In the genomic region with DNA sequence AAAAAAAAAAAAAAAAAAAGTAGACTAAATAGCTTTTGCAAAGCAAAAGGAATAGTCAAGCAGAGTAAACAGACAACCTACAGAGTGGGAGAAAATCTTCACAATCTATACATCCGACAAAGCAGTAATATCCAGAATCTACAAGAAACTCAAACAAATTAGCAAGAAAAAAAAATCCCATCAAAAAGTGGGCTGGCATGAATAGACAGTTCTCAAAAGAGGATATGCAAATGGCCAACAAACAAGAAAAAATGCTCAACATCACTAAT, we compare ENCODE assay signal across 8 cellular contexts. TPM values are rescaled to one million over a fixed set of nuclear protein-coding genes. Genes with fewer than 3 reads are reported as not detected.
DNase-seq lines count a peak whose midpoint lies in the region; ATAC-seq and TF ChIP-seq lines count a peak whose summit lies in the region.
"Not testable (repeated sequence)": the region's sequence is repeated elsewhere in the genome, so short reads cannot be mapped to it uniquely, and the experiment has no call there.

No MANE protein-coding gene starts in this region.

- not testable (repeated sequence) for H3K27me3 ChIP-seq in CD4-positive, alpha-beta memory T cell (ENCODE audit: insufficient read depth, low read length); Peyer's patch; mononuclear cell (ENCODE audit: insufficient read depth, low read length); transverse colon

- not testable (repeated sequence) for DNase-seq in CD4-positive, alpha-beta memory T cell; Peyer's patch; central memory CD8-positive, alpha-beta T cell (ENCODE audit: low spot score in 2 of 2); fibroblast of villous mesenchyme (ENCODE audit: low read depth); retinal pigment epithelial cell (ENCODE audit: low read depth); transverse colon

- intact Hi-C loops in CD4-positive, alpha-beta memory T cell (cut with micrococcal nuclease); transverse colon (cut with DNase I; ENCODE audit: low total_unique reads): not testable (repeated sequence)

- H3K4me1 Mint-ChIP-seq in CD4-positive, alpha-beta memory T cell = peaks cover 24 to 41% (median 26%) of the 10 kb centered on the region in 4 donors
- not testable (repeated sequence) for H3K4me1 Mint-ChIP-seq in activated T-helper 17 cell treated with anti-CD3 and anti-CD28 coated beads, Interleukin-2, amount 50 U/mL, for 72 hours
- peaks cover 39% of the 10 kb centered on the region for H3K4me1 Mint-ChIP-seq in central memory CD8-positive, alpha-beta T cell

- POLR2A ChIA-PET in CD4-positive, alpha-beta memory T cell (lab: Charles Lee; ENCODE audit: partially characterized antibody) = interaction anchor here (0.8 to 1.6 kb wide), 8 partner anchors 12 to 36 kb away, joined by 3 to 27 read pairs (median 4); no protein-coding TSS in a partner anchor

- not testable (repeated sequence) for TF ChIP-seq EP300 in transverse colon (IDR thresholded peaks at IDR 0.05; ENCODE audit: low read depth)

- peak overlapping the region; percentile 85 to 96 (median 89) for H3K27ac Mint-ChIP-seq in CD4-positive, alpha-beta memory T cell
- H3K27ac Mint-ChIP-seq in activated T-helper 17 cell treated with anti-CD3 and anti-CD28 coated beads, Interleukin-2, amount 50 U/mL, for 72 hours = peak overlapping the region; percentile 73
- peak overlapping the region; percentile 87 for H3K27ac Mint-ChIP-seq in central memory CD8-positive, alpha-beta T cell (ENCODE audit: low read depth)

- not testable (repeated sequence) for H3K36me3 Mint-ChIP-seq in CD4-positive, alpha-beta memory T cell; activated T-helper 17 cell treated with anti-CD3 and anti-CD28 coated beads, Interleukin-2, amount 50 U/mL, for 72 hours (ENCODE audit: low read depth); central memory CD8-positive, alpha-beta T cell (ENCODE audit: insufficient read depth)

- not testable (repeated sequence) for H3K9me3 Mint-ChIP-seq in CD4-positive, alpha-beta memory T cell; activated T-helper 17 cell treated with anti-CD3 and anti-CD28 coated beads, Interleukin-2, amount 50 U/mL, for 72 hours; central memory CD8-positive, alpha-beta T cell

- not testable (repeated sequence) for H3K27ac ChIP-seq in CD4-positive, alpha-beta memory T cell (ENCODE audit: low read depth, low read length)
- H3K27ac ChIP-seq in Peyer's patch (peak overlapping the region; percentile 92 to 99 (median 98)), transverse colon (peak overlapping the region; percentile 97 to 99 (median 98))

- not testable (repeated sequence) for H3K36me3 ChIP-seq in CD4-positive, alpha-beta memory T cell (ENCODE audit: insufficient read depth, low read length); Peyer's patch; transverse colon

- not testable (repeated sequence) for ATAC-seq in activated T-helper 17 cell treated with anti-CD3 and anti-CD28 coated beads, Interleukin-2, amount 50 U/mL, for 72 hours (replicated peaks); central memory CD8-positive, alpha-beta T cell (replicated peaks; ENCODE audit: extremely low read depth, poor library complexity, severe bottlenecking)

- not testable (repeated sequence) for TF ChIP-seq POLR2A in Peyer's patch (IDR thresholded peaks at IDR 0.05); transverse colon (IDR thresholded peaks at IDR 0.05)

- 5 to 19% methylated on average over 1 of the region's 1 CpG for WGBS in transverse colon (ENCODE audit: low coverage in 1 of 2), 2 donors

- H3K4me1 ChIP-seq in CD4-positive, alpha-beta memory T cell (ENCODE audit: insufficient read depth, low read length) = peaks cover 11% of the 10 kb centered on the region
- peaks cover 0 to 26% (median 0%) of the 10 kb centered on the region in 4 donors for H3K4me1 ChIP-seq in Peyer's patch
- peaks cover 39% of the 10 kb centered on the region for H3K4me1 ChIP-seq in mononuclear cell (ENCODE audit: insufficient read depth, low read length)
- peaks cover 0 to 30% (median 16%) of the 10 kb centered on the region in 4 donors for H3K4me1 ChIP-seq in transverse colon

- in situ Hi-C loops in transverse colon (cut with MboI; ENCODE audit: low pct_ligation_motif_present in 1 of 4, low pct_unique_long_range_greater_than_20kb in 1 of 4, low sequenced_read_pairs in 3 of 4) = not testable (repeated sequence)

- TF ChIP-seq CTCF in Peyer's patch (IDR thresholded peaks at IDR 0.05); fibroblast of villous mesenchyme (IDR thresholded peaks at IDR 0.05; ENCODE audit: insufficient read depth, low read depth, low read length); retinal pigment epithelial cell (conservative IDR thresholded peaks at IDR 0.05; ENCODE audit: low read depth, low read length); transverse colon (IDR thresholded peaks at IDR 0.05): not testable (repeated sequence)

- H3K4me3 Mint-ChIP-seq in CD4-positive, alpha-beta memory T cell = peak overlapping the region; percentile 87 to 93 (median 90)
- peak overlapping the region; percentile 77 for H3K4me3 Mint-ChIP-seq in activated T-helper 17 cell treated with anti-CD3 and anti-CD28 coated beads, Interleukin-2, amount 50 U/mL, for 72 hours
- H3K4me3 Mint-ChIP-seq in central memory CD8-positive, alpha-beta T cell = peak overlapping the region; percentile 87

- H3K9me3 ChIP-seq in CD4-positive, alpha-beta memory T cell (ENCODE audit: control insufficient read depth in 1 of 2, low read length in 2 of 2); Peyer's patch; mononuclear cell (ENCODE audit: low read depth, low read length); transverse colon: not testable (repeated sequence)

- not testable (repeated sequence) for H3K27me3 Mint-ChIP-seq in CD4-positive, alpha-beta memory T cell; activated T-helper 17 cell treated with anti-CD3 and anti-CD28 coated beads, Interleukin-2, amount 50 U/mL, for 72 hours; central memory CD8-positive, alpha-beta T cell

- H3K4me3 ChIP-seq in CD4-positive, alpha-beta memory T cell (ENCODE audit: low read length in 2 of 2) = not testable (repeated sequence)
- H3K4me3 ChIP-seq in Peyer's patch = peak overlapping the region; percentile 79 to 93 (median 88)
- H3K4me3 ChIP-seq in fibroblast of villous mesenchyme (ENCODE audit: low read depth, low read length) = peak overlapping the region; percentile 63
- H3K4me3 ChIP-seq in mononuclear cell (ENCODE audit: low read length) = peak overlapping the region; percentile 57
- peak overlapping the region; percentile 67 for H3K4me3 ChIP-seq in retinal pigment epithelial cell (ENCODE audit: low read length)
- peak overlapping the region in 3 of 4 donors; percentile 83 to 94 (median 92) for H3K4me3 ChIP-seq in transverse colon

- CTCF ChIA-PET in CD4-positive, alpha-beta memory T cell (lab: Charles Lee; ENCODE audit: partially characterized antibody) = not testable (repeated sequence)

RNA-seq across cellular contexts. Expression of a gene that starts 0.8 kb away (rescaled TPM):
- 10 to 100 TPM; 41.2 to 41.9 TPM for total RNA-seq in CD4-positive, alpha-beta memory T cell
- polyA plus RNA-seq in CD4-positive, alpha-beta memory T cell = 10 to 100 TPM; 47.1 to 58.0 TPM
- total RNA-seq in Peyer's patch (100 to 1,000 TPM; 170 to 462 (median 219) TPM), fibroblast of villous mesenchyme (96.3 and 122 TPM in 2 replicates), mononuclear cell (58.4 TPM), transverse colon (100 to 1,000 TPM; 134 to 276 (median 170) TPM)
- 10 to 100 TPM; 22.1 to 26.0 TPM for total RNA-seq in activated T-helper 17 cell treated with anti-CD3 and anti-CD28 coated beads, Interleukin-2, amount 50 U/mL, for 72 hours

RNA-seq across cellular contexts. Expression of a gene that starts 27.5 kb away (rescaled TPM):
- total RNA-seq in CD4-positive, alpha-beta memory T cell = 10 to 100 TPM; 34.2 to 36.6 TPM
- 10 to 100 TPM; 49.1 to 53.1 TPM for polyA plus RNA-seq in CD4-positive, alpha-beta memory T cell
- total RNA-seq in Peyer's patch (10 to 100 TPM; 22.1 to 60.8 (median 29.3) TPM), fibroblast of villous mesenchyme (7.4 and 12.1 TPM in 2 replicates), mononuclear cell (14.5 TPM), transverse colon (1 to 10 TPM in 3 of 4 donors, under 1 TPM in 1; 1.00 to 9.7 (median 7.2) TPM)
- total RNA-seq in activated T-helper 17 cell treated with anti-CD3 and anti-CD28 coated beads, Interleukin-2, amount 50 U/mL, for 72 hours = 10 to 100 TPM; 25.1 to 29.3 TPM
